Comparison of ENCODE assay signal across 21 cellular contexts in genomic region chr19:45008554-45008953, GRCh38. TPM values are rescaled to one million over a fixed set of nuclear protein-coding genes. Genes with fewer than 3 reads are reported as not detected.
DNase-seq lines count a peak whose midpoint lies in the region; ATAC-seq and FAIRE-seq lines count a peak whose summit lies in the region.
"Had no signal": no experiment of that assay in that cellular context is flagged by ENCODE, and none has a peak within 500 bp of the region (broad histone marks: within the 10 kb centered on the region; RNA-seq: fewer than 3 reads in every experiment).

No MANE protein-coding gene starts in this region.

- peaks cover 2 to 5% of the 10 kb centered on the region in 2 donors for H3K4me1 ChIP-seq in small intestine (ENCODE audit: control insufficient read depth in 2 of 2, insufficient read depth in 1 of 2, low read depth in 1 of 2, low read length in 1 of 2)
- H3K4me1 ChIP-seq: foreskin keratinocyte, pancreas had no signal

- no peak for FAIRE-seq in small intestine (lab: Jason Lieb, UNC)
- FAIRE-seq: pancreas had no signal

- H3K36me3 ChIP-seq in small intestine (ENCODE audit: control insufficient read depth in 2 of 2, insufficient read depth in 2 of 2, low read length in 2 of 2), result peaks cover 2 to 5% of the 10 kb centered on the region in 2 donors
- H3K36me3 ChIP-seq: pancreas had no signal

- DNase-seq in NCI-H82 (lab: John Stamatoyannopoulos, UW) (peak; percentile 36), NCI-H82 treated with DMSO at 0.1 percent for 48 hours (lab: John Stamatoyannopoulos, UW; ENCODE audit: unreplicated experiment) (no peak), MV-4-11 (lab: John Stamatoyannopoulos, UW) (peak; percentile 58), small intestine (peak; percentile 96), DMS114 treated with DMSO at 0.1 percent for 48 hours (lab: John Stamatoyannopoulos, UW; ENCODE audit: unreplicated experiment) (no peak), NOMO-1 treated with dmso at 0.1 percent for 144 hours (lab: John Stamatoyannopoulos, UW; ENCODE audit: unreplicated experiment) (no peak), Kasumi-1 (lab: John Stamatoyannopoulos, UW) (no peak)
- DNase-seq in effector memory CD8-positive, alpha-beta T cell, result no peak
- DNase-seq: ACHN; brain microvascular endothelial cell; CD4-positive, CD25-positive, alpha-beta regulatory T cell; foreskin keratinocyte; left cardiac atrium; NCI-H1417 treated with DMSO at 0.1 percent for 48 hours; pancreas; SHP77; stimulated activated naive CD8-positive, alpha-beta T cell treated with anti-CD3 and anti-CD28 coated beads, Interleukin-15, amount 100 ng/mL, for 72 hours; T-helper 1 cell had no signal

- ATAC-seq in effector memory CD8-positive, alpha-beta T cell (replicated peaks), result no peak
- ATAC-seq: foreskin keratinocyte; HCT116; left cardiac atrium; sciatic nerve; stimulated activated naive CD8-positive, alpha-beta T cell treated with anti-CD3 and anti-CD28 coated beads, Interleukin-15, amount 100 ng/mL, for 72 hours had no signal

- H3K9me3 Mint-ChIP-seq in effector memory CD8-positive, alpha-beta T cell, result no peaks in the 10 kb centered on the region
- H3K9me3 Mint-ChIP-seq: stimulated activated naive CD8-positive, alpha-beta T cell treated with anti-CD3 and anti-CD28 coated beads, Interleukin-15, amount 100 ng/mL, for 72 hours had no signal

- WGBS in small intestine, 3 donors, result 23 to 59% (median 37%) methylated on average over 10 of the region's 10 CpGs

- H3K27me3 Mint-ChIP-seq in effector memory CD8-positive, alpha-beta T cell, result no peaks in the 10 kb centered on the region
- H3K27me3 Mint-ChIP-seq: stimulated activated naive CD8-positive, alpha-beta T cell treated with anti-CD3 and anti-CD28 coated beads, Interleukin-15, amount 100 ng/mL, for 72 hours had no signal

- no peaks in the 10 kb centered on the region for H3K9me3 ChIP-seq in small intestine (ENCODE audit: control insufficient read depth, low read depth)
- H3K9me3 ChIP-seq: pancreas had no signal

- H3K27ac ChIP-seq in small intestine (ENCODE audit: low read depth in 1 of 2, low read length in 1 of 2), result peak overlapping the region; percentile 84 to 96
- H3K27ac ChIP-seq: brain microvascular endothelial cell, epithelial cell of prostate, foreskin keratinocyte, pancreas had no signal

- H3K4me1 Mint-ChIP-seq in effector memory CD8-positive, alpha-beta T cell (ENCODE audit: low read depth in 2 of 2), result peaks cover 0 to 14% of the 10 kb centered on the region in 2 donors

- H3K4me3 Mint-ChIP-seq in effector memory CD8-positive, alpha-beta T cell, result peak overlapping the region in 1 of 2 donors; percentile 1
- H3K4me3 Mint-ChIP-seq: CD4-positive, CD25-positive, alpha-beta regulatory T cell; stimulated activated naive CD8-positive, alpha-beta T cell treated with anti-CD3 and anti-CD28 coated beads, Interleukin-15, amount 100 ng/mL, for 72 hours had no signal

- no peaks in the 10 kb centered on the region for H3K27me3 ChIP-seq in small intestine (ENCODE audit: control insufficient read depth in 2 of 2, insufficient read depth in 2 of 2, low read length in 2 of 2)
- H3K27me3 ChIP-seq: brain microvascular endothelial cell, foreskin keratinocyte, pancreas had no signal

- H3K36me3 Mint-ChIP-seq in effector memory CD8-positive, alpha-beta T cell (ENCODE audit: insufficient read depth), result peaks cover 81% of the 10 kb centered on the region

- H3K27ac Mint-ChIP-seq in effector memory CD8-positive, alpha-beta T cell, result peak overlapping the region; percentile 80 to 82

- H3K4me3 ChIP-seq in small intestine (ENCODE audit: low read depth in 1 of 2, low read length in 2 of 2), result no peak overlapping the region
- H3K4me3 ChIP-seq: pancreas had no signal

RNA-seq across cellular contexts. Expression of gene RELB, which starts 7.3 kb away (rescaled TPM):
- 10 to 100 TPM; 11.6 to 41.3 (median 23.7) TPM for polyA plus RNA-seq in small intestine

RNA-seq across cellular contexts. Expression of gene CLASRP, which starts 30.3 kb away (rescaled TPM):
- polyA plus RNA-seq in small intestine, result 100 to 1,000 TPM in 1 of 3 donors, 10 to 100 TPM in 2; 55.3 to 117 (median 83.5) TPM

RNA-seq across cellular contexts. Expression of gene CLPTM1, which starts 53.4 kb away (rescaled TPM):
- 10 to 100 TPM; 63.0 to 86.6 (median 75.3) TPM for polyA plus RNA-seq in small intestine

Comparison
In these comparisons a context has a peak if more than half of its experiments do, and no peak if none do; other contexts are left out.
1. DNase-seq: peak in NCI-H82 (single experiment), MV-4-11 (single experiment) and small intestine (single experiment); none in NCI-H82 treated with DMSO at 0.1 percent for 48 hours (single experiment), effector memory CD8-positive, alpha-beta T cell (0 of 3), DMS114 treated with DMSO at 0.1 percent for 48 hours (single experiment), NOMO-1 treated with dmso at 0.1 percent for 144 hours (single experiment) and Kasumi-1 (0 of 2).